16 cellular contexts compared by ENCODE assay signal in the genomic region with DNA sequence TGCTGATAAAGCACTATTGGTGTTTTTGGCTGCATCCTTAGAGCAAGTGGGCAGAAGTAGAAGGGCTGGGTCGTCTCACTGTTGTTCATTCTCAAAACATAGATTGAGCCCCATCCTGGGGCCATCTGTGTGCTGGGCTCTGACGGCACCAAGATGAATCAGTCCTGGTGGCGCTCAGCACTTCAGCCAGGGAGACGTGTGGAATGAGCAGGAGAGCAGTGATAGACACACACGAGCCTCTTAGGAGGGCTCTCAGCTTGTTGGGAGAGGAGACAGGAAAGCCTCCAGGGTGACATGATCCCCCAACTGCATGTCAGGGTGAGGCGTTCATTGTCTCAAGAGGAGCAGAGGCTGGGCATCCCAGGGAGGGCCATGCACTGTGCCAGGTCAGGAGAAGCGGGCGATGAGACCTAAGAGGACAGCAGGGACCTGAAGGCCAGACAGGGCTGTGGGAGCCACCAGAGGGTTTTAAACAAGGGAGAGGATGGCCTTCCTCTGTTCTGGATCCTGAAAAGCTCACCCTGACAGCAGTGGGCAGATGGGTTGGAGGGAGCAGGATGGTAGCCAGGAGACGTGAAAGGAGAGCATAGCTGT.
"Had no signal": no experiment of that assay in that cellular context is flagged by ENCODE, and none has a peak within 500 bp of the region (broad histone marks: within the 10 kb centered on the region; RNA-seq: fewer than 3 reads in every experiment).

No MANE protein-coding gene starts in this region.

- H3K27ac ChIP-seq: esophagus muscularis mucosa, transverse colon had no signal

- H3K4me3 ChIP-seq: coronary artery, esophagus muscularis mucosa, pancreas, transverse colon had no signal

- H3K4me1 Mint-ChIP-seq: mesothelial cell of epicardium had no signal

- H3K27me3 ChIP-seq: esophagus muscularis mucosa, pancreas, transverse colon had no signal

- DNase-seq: activated CD4-positive, alpha-beta T cell treated with anti-CD3 and anti-CD28 coated beads, Interleukin-2, amount 50 U/mL, for 4 hours; activated CD4-positive, CD25-positive, alpha-beta regulatory T cell treated with anti-CD3 and anti-CD28 coated beads, Interleukin-2, amount 50 U/mL, for 72 hours; activated naive CD4-positive, alpha-beta T cell treated with Interleukin-2 at 50 U/mL for 16 hours; activated T-cell treated with anti-CD3 and anti-CD28 coated beads for 4 hours; central memory CD4-positive, alpha-beta T cell; hypothalamus; stimulated activated CD4-positive, alpha-beta T cell treated with anti-CD3 and anti-CD28 coated beads, Interleukin-12 subunit alpha, Interleukin-12 subunit beta, amount 100 ng/mL, for 4 hours; stimulated activated CD4-positive, alpha-beta T cell treated with anti-CD3 and anti-CD28 coated beads, Interleukin-2, amount 100 ng/mL, for 24 hours; T-helper 1 cell; T1000; transverse colon had no signal

- H3K9me3 Mint-ChIP-seq: mesothelial cell of epicardium had no signal

- ATAC-seq: pancreas, SK-N-SH treated with all-trans-retinoic acid at 6 μM for 48 hours had no signal

- FAIRE-seq: pancreas had no signal

- H3K4me3 Mint-ChIP-seq: mesothelial cell of epicardium had no signal
